1 cellular context compared by ENCODE assay signal in the genomic region with DNA sequence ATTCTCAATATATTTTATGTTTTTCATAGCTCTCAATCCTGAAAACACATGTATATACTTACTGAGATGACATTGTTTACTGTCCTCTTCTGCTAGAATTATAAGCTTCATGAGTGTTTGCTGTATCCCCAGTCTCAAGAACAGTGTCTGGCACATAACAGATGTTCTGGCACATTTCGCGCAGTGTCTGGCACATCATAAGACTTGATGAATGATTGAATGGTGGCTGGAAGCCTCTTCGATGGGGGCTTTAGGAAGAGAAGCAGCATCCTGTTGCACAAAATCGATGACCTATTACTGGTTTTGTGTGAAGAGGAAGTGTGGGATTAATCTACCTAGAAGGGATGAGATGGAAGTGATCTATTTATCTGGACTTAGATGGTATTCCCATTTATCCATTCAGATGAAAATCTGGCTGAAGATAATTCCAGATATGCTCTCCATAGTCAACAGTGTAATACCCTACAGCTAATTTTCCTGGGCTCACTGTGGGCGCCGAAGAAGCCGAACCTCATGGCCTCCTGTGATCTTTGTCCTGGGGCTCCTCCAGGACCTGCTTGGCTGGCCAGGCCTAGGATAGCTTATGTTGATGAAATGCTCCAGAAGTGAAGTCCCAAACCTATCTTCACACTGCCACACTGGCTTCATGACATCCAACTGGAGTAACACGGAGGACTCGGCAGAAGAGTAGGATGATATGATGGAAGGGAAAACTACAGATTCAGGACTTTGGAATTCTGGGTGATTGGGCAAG.
TF ChIP-seq lines count a peak whose summit lies in the region.

No MANE protein-coding gene starts in this region.

TF ChIP-seq in IMR-90, 13 proteins besides CTCF, POLR2A, EP300 and RAD21:
- TF ChIP-seq BHLHE40 (IDR thresholded peaks at IDR 0.05; ENCODE audit: low read depth, low read length) (no peak), RCOR1 (IDR thresholded peaks at IDR 0.05; ENCODE audit: insufficient replicate concordance, low read length) (no peak), RFX5 (IDR thresholded peaks at IDR 0.05; ENCODE audit: low read depth, low read length) (no peak), MAZ (IDR thresholded peaks at IDR 0.05; ENCODE audit: borderline replicate concordance, low read depth, low read length) (no peak), CHD1 (IDR thresholded peaks at IDR 0.05; ENCODE audit: low read depth, low read length) (no peak), FOS (IDR thresholded peaks at IDR 0.05; ENCODE audit: low read depth, low read length) (no peak), MAFK (IDR thresholded peaks at IDR 0.05; ENCODE audit: low read depth, low read length) (no peak), SMC3 (IDR thresholded peaks at IDR 0.05; ENCODE audit: low read depth, low read length) (no peak), MXI1 (IDR thresholded peaks at IDR 0.05; ENCODE audit: borderline replicate concordance, low read depth, low read length) (no peak), NFE2L2 (IDR thresholded peaks at IDR 0.05; ENCODE audit: low read depth, low read length) (no peak), CEBPB (IDR thresholded peaks at IDR 0.05; ENCODE audit: low read depth, low read length) (no peak)
- TF ChIP-seq, protein P1, sequence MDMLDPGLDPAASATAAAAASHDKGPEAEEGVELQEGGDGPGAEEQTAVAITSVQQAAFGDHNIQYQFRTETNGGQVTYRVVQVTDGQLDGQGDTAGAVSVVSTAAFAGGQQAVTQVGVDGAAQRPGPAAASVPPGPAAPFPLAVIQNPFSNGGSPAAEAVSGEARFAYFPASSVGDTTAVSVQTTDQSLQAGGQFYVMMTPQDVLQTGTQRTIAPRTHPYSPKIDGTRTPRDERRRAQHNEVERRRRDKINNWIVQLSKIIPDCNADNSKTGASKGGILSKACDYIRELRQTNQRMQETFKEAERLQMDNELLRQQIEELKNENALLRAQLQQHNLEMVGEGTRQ (IDR thresholded peaks at IDR 0.05; ENCODE audit: low read depth, low read length), result no peak
- TF ChIP-seq, protein P2, sequence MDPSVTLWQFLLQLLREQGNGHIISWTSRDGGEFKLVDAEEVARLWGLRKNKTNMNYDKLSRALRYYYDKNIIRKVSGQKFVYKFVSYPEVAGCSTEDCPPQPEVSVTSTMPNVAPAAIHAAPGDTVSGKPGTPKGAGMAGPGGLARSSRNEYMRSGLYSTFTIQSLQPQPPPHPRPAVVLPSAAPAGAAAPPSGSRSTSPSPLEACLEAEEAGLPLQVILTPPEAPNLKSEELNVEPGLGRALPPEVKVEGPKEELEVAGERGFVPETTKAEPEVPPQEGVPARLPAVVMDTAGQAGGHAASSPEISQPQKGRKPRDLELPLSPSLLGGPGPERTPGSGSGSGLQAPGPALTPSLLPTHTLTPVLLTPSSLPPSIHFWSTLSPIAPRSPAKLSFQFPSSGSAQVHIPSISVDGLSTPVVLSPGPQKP (IDR thresholded peaks at IDR 0.05; ENCODE audit: borderline replicate concordance, low read depth, low read length), result no peak
